Comparison of ENCODE assay signal across 1 cellular context in the genomic region with DNA sequence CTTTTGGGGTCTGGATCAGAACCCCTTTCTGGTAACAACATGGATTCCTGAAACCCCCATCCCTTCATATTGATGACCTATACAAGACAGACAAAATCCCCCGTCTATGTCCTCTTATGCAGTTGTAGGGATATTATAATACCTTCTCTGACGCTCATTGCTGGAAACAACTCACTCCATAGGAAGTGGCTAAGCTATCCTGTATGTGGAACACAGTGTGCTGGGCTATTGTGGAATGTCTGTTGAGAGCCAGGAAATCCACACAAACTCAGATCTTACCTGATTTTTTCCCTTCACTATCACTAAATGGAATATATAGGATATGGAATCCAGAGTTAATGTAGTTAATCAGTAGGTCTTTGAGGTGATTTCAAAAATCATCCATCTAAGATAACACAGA.
TF ChIP-seq lines count a peak whose summit lies in the region.

No MANE protein-coding gene starts in this region.

TF ChIP-seq in HepG2, 621 proteins besides CTCF, POLR2A, EP300 and RAD21:
- TF ChIP-seq TMF1 (CRISPR knock-in tag; IDR thresholded peaks at IDR 0.05; ENCODE audit: low read depth) (no peak), ZNF772 (CRISPR knock-in tag; IDR thresholded peaks at IDR 0.05) (no peak), MYC (CRISPR knock-in tag; IDR thresholded peaks at IDR 0.05; ENCODE audit: borderline replicate concordance) (no peak), IRF1 (CRISPR knock-in tag; IDR thresholded peaks at IDR 0.05; ENCODE audit: low read depth) (no peak), ZBTB46 (CRISPR knock-in tag; IDR thresholded peaks at IDR 0.05; ENCODE audit: borderline replicate concordance) (no peak), HNF4A (CRISPR knock-in tag; IDR thresholded peaks at IDR 0.05) (no peak), REXO4 (CRISPR knock-in tag; IDR thresholded peaks at IDR 0.05; ENCODE audit: borderline replicate concordance) (no peak), RXRA (CRISPR knock-in tag; IDR thresholded peaks at IDR 0.05) (no peak), TERF1 (CRISPR knock-in tag; IDR thresholded peaks at IDR 0.05) (no peak), ZNF563 (CRISPR knock-in tag; IDR thresholded peaks at IDR 0.05) (no peak), ZNF670 (CRISPR knock-in tag; IDR thresholded peaks at IDR 0.05; ENCODE audit: borderline replicate concordance) (no peak), ZXDC (CRISPR knock-in tag; IDR thresholded peaks at IDR 0.05) (no peak), MTF1 (CRISPR knock-in tag; IDR thresholded peaks at IDR 0.05) (no peak), KLF13 (CRISPR knock-in tag; IDR thresholded peaks at IDR 0.05) (no peak), GZF1 (CRISPR knock-in tag; IDR thresholded peaks at IDR 0.05) (no peak), SYNCRIP (IDR thresholded peaks at IDR 0.05; ENCODE audit: insufficient read depth, low read depth, low read length) (no peak)
